In genomic region chr2:232263295-232263694, GRCh38 we compare ENCODE assay signal across 33 cellular contexts.
"Had no signal": no experiment of that assay in that cellular context is flagged by ENCODE, and none has a peak within 500 bp of the region (broad histone marks: within the 10 kb centered on the region; RNA-seq: fewer than 3 reads in every experiment).

No MANE protein-coding gene starts in this region.

- H3K27me3 Mint-ChIP-seq: activated CD4-positive, alpha-beta memory T cell treated with anti-CD3 and anti-CD28 coated beads for 36 hours; activated CD4-positive, alpha-beta T cell treated with anti-CD3 and anti-CD28 coated beads for 36 hours; activated CD4-positive, alpha-beta T cell treated with anti-CD3 and anti-CD28 coated beads, Interleukin-2, amount 10 ng/mL, durations not matched to agents 24 days and 14 days; activated CD8-positive, alpha-beta memory T cell treated with anti-CD3 and anti-CD28 coated beads, Interleukin-2, amount 10 ng/mL, durations not matched to agents 7 days and 5 days; activated naive CD4-positive, alpha-beta T cell treated with anti-CD3 and anti-CD28 coated beads, Interleukin-2, amount 50 U/mL, for 24 hours; activated naive CD8-positive, alpha-beta T cell treated with anti-CD3 and anti-CD28 coated beads for 36 hours; activated naive CD8-positive, alpha-beta T cell treated with anti-CD3 and anti-CD28 coated beads, Interleukin-2, amount 50 U/mL, for 24 hours had no signal

- H3K27ac Mint-ChIP-seq: activated CD4-positive, alpha-beta memory T cell treated with anti-CD3 and anti-CD28 coated beads for 36 hours; activated CD4-positive, alpha-beta T cell treated with anti-CD3 and anti-CD28 coated beads for 36 hours; activated CD4-positive, alpha-beta T cell treated with anti-CD3 and anti-CD28 coated beads, Interleukin-2, amount 10 ng/mL, durations not matched to agents 24 days and 14 days; activated CD8-positive, alpha-beta memory T cell treated with anti-CD3 and anti-CD28 coated beads, Interleukin-2, amount 10 ng/mL, durations not matched to agents 7 days and 5 days; activated CD8-positive, alpha-beta T cell treated with anti-CD3 and anti-CD28 coated beads, Interleukin-2, amount 10 ng/mL, durations not matched to agents 7 days and 5 days; activated naive CD4-positive, alpha-beta T cell treated with anti-CD3 and anti-CD28 coated beads for 36 hours; activated naive CD4-positive, alpha-beta T cell treated with anti-CD3 and anti-CD28 coated beads, Interleukin-2, amount 50 U/mL, for 24 hours; activated naive CD8-positive, alpha-beta T cell treated with anti-CD3 and anti-CD28 coated beads for 36 hours; activated naive CD8-positive, alpha-beta T cell treated with anti-CD3 and anti-CD28 coated beads, Interleukin-2, amount 50 U/mL, for 24 hours; activated T-helper 1 cell treated with anti-CD3 and anti-CD28 coated beads, Interleukin-12 subunit alpha, Interleukin-12 subunit beta, Interleukin-2, Interleukin-4 antibody, amounts not matched to agents 30 ng/mL and 10 ng/mL and 1 ng/mL, durations not matched to agents 14 hours and 24 hours and 36 hours; activated T-helper 2 cell treated with anti-CD3 and anti-CD28 coated beads, Interferon-gamma antibody, Interleukin-2, Interleukin-4, amounts not matched to agents 10 μg/mL and 5 μg/mL and 100 μg/mL, durations not matched to agents 14 hours and 24 hours and 36 hours; brain; endodermal cell had no signal

- DNase-seq: activated CD4-positive, alpha-beta memory T cell treated with anti-CD3 and anti-CD28 coated beads for 36 hours; activated CD4-positive, alpha-beta T cell treated with anti-CD3 and anti-CD28 coated beads for 36 hours; activated CD4-positive, alpha-beta T cell treated with anti-CD3 and anti-CD28 coated beads, Interleukin-2, amount 10 ng/mL, durations not matched to agents 24 days and 14 days; activated CD4-positive, CD25-positive, alpha-beta regulatory T cell; activated CD4-positive, CD25-positive, alpha-beta regulatory T cell treated with anti-CD3 and anti-CD28 coated beads, Interleukin-2, amount 50 U/mL, for 72 hours; activated CD8-positive, alpha-beta memory T cell treated with anti-CD3 and anti-CD28 coated beads, Interleukin-2, amount 10 ng/mL, durations not matched to agents 7 days and 5 days; activated CD8-positive, alpha-beta memory T cell treated with anti-CD3 and anti-CD28 coated beads, Interleukin-2, amount 50 U/mL, for 4 hours; activated CD8-positive, alpha-beta T cell treated with anti-CD3 and anti-CD28 coated beads, Interleukin-2, amount 10 ng/mL, durations not matched to agents 7 days and 5 days; activated effector memory CD4-positive, alpha-beta T cell treated with anti-CD3 and anti-CD28 coated beads, Interleukin-2, amount 50 U/mL, for 16 hours; activated naive CD4-positive, alpha-beta T cell treated with anti-CD3 and anti-CD28 coated beads for 36 hours; activated naive CD8-positive, alpha-beta T cell treated with anti-CD3 and anti-CD28 coated beads for 36 hours; activated naive CD8-positive, alpha-beta T cell treated with anti-CD3 and anti-CD28 coated beads, Interleukin-2, amount 50 U/mL, for 24 hours; activated T-cell treated with anti-CD3 and anti-CD28 coated beads, Interleukin-2, amount 50 U/mL, for 1 hour; activated T-cell treated with anti-CD3 and anti-CD28 coated beads, Interleukin-2, amount 50 U/mL, for 48 hours; amygdala; central memory CD4-positive, alpha-beta T cell; cerebellar nuclear complex; colonic mucosa; effector memory CD4-positive, alpha-beta T cell; endodermal cell; erythroblast; esophagus squamous epithelium; foreskin melanocyte; T-helper 2 cell had no signal

- H3K4me1 Mint-ChIP-seq: activated CD4-positive, alpha-beta T cell treated with anti-CD3 and anti-CD28 coated beads for 36 hours; activated CD4-positive, alpha-beta T cell treated with anti-CD3 and anti-CD28 coated beads, Interleukin-2, amount 10 ng/mL, durations not matched to agents 24 days and 14 days; activated CD8-positive, alpha-beta memory T cell treated with anti-CD3 and anti-CD28 coated beads, Interleukin-2, amount 10 ng/mL, durations not matched to agents 7 days and 5 days; activated naive CD4-positive, alpha-beta T cell treated with anti-CD3 and anti-CD28 coated beads, Interleukin-2, amount 50 U/mL, for 24 hours; activated naive CD8-positive, alpha-beta T cell treated with anti-CD3 and anti-CD28 coated beads for 36 hours; activated naive CD8-positive, alpha-beta T cell treated with anti-CD3 and anti-CD28 coated beads, Interleukin-2, amount 50 U/mL, for 24 hours had no signal

- H3K9me3 Mint-ChIP-seq: activated CD4-positive, alpha-beta memory T cell treated with anti-CD3 and anti-CD28 coated beads for 36 hours; activated CD4-positive, alpha-beta T cell treated with anti-CD3 and anti-CD28 coated beads, Interleukin-2, amount 10 ng/mL, durations not matched to agents 24 days and 14 days; activated naive CD4-positive, alpha-beta T cell treated with anti-CD3 and anti-CD28 coated beads for 36 hours; activated naive CD4-positive, alpha-beta T cell treated with anti-CD3 and anti-CD28 coated beads, Interleukin-2, amount 50 U/mL, for 24 hours; activated naive CD8-positive, alpha-beta T cell treated with anti-CD3 and anti-CD28 coated beads for 36 hours; activated naive CD8-positive, alpha-beta T cell treated with anti-CD3 and anti-CD28 coated beads, Interleukin-2, amount 50 U/mL, for 24 hours; activated T-helper 1 cell treated with anti-CD3 and anti-CD28 coated beads, Interleukin-12 subunit alpha, Interleukin-12 subunit beta, Interleukin-2, Interleukin-4 antibody, amounts not matched to agents 30 ng/mL and 10 ng/mL and 1 ng/mL, durations not matched to agents 14 hours and 24 hours and 36 hours; activated T-helper 2 cell treated with anti-CD3 and anti-CD28 coated beads, Interferon-gamma antibody, Interleukin-2, Interleukin-4, amounts not matched to agents 10 μg/mL and 5 μg/mL and 100 μg/mL, durations not matched to agents 14 hours and 24 hours and 36 hours; brain; endodermal cell had no signal

- H3K9me3 ChIP-seq: adrenal gland, ascending aorta, breast epithelium, colonic mucosa, esophagus squamous epithelium, gastroesophageal sphincter had no signal

- H3K4me1 ChIP-seq: ascending aorta, colonic mucosa, esophagus squamous epithelium had no signal

- H3K4me3 Mint-ChIP-seq: activated CD4-positive, alpha-beta memory T cell treated with anti-CD3 and anti-CD28 coated beads for 36 hours; activated CD4-positive, alpha-beta T cell treated with anti-CD3 and anti-CD28 coated beads for 36 hours; activated CD4-positive, alpha-beta T cell treated with anti-CD3 and anti-CD28 coated beads, Interleukin-2, amount 10 ng/mL, durations not matched to agents 24 days and 14 days; activated CD8-positive, alpha-beta memory T cell treated with anti-CD3 and anti-CD28 coated beads, Interleukin-2, amount 10 ng/mL, durations not matched to agents 7 days and 5 days; activated CD8-positive, alpha-beta T cell treated with anti-CD3 and anti-CD28 coated beads, Interleukin-2, amount 10 ng/mL, durations not matched to agents 7 days and 5 days; activated naive CD4-positive, alpha-beta T cell treated with anti-CD3 and anti-CD28 coated beads for 36 hours; activated naive CD4-positive, alpha-beta T cell treated with anti-CD3 and anti-CD28 coated beads, Interleukin-2, amount 50 U/mL, for 24 hours; activated naive CD8-positive, alpha-beta T cell treated with anti-CD3 and anti-CD28 coated beads for 36 hours; activated naive CD8-positive, alpha-beta T cell treated with anti-CD3 and anti-CD28 coated beads, Interleukin-2, amount 50 U/mL, for 24 hours; activated T-helper 1 cell treated with anti-CD3 and anti-CD28 coated beads, Interleukin-12 subunit alpha, Interleukin-12 subunit beta, Interleukin-2, Interleukin-4 antibody, amounts not matched to agents 30 ng/mL and 10 ng/mL and 1 ng/mL, durations not matched to agents 14 hours and 24 hours and 36 hours; brain; endodermal cell had no signal

- H3K27ac ChIP-seq: adrenal gland, ascending aorta, breast epithelium, cardiac muscle cell, colonic mucosa, esophagus squamous epithelium, gastroesophageal sphincter had no signal

- H3K27me3 ChIP-seq: adrenal gland, ascending aorta, breast epithelium, cardiac muscle cell, colonic mucosa, esophagus squamous epithelium, gastroesophageal sphincter had no signal

- H3K36me3 ChIP-seq: breast epithelium, cardiac muscle cell, colonic mucosa had no signal

- H3K4me3 ChIP-seq: adrenal gland, ascending aorta, breast epithelium, cardiac muscle cell, colonic mucosa, esophagus squamous epithelium, gastroesophageal sphincter had no signal
